ENCODE assay signal across 12 cellular contexts in genomic region chr3:99544819-99545281, GRCh38.
DNase-seq lines count a peak whose midpoint lies in the region; ATAC-seq and TF ChIP-seq lines count a peak whose summit lies in the region.
"Had no signal": no experiment of that assay in that cellular context is flagged by ENCODE, and none has a peak within 500 bp of the region (broad histone marks: within the 10 kb centered on the region; RNA-seq: fewer than 3 reads in every experiment).

No MANE protein-coding gene starts in this region.

- H4K20me1 ChIP-seq in fibroblast of lung (ENCODE audit: control insufficient read depth, extremely low read depth, insufficient read depth, low read length), result no peaks in the 10 kb centered on the region

- H3K4me3 ChIP-seq in SJCRH30, result no peak overlapping the region
- H3K4me3 ChIP-seq in fibroblast of lung (replicated peaks in 1 of 4; ENCODE audit: control extremely low read depth in 1 of 4, insufficient read depth in 1 of 4, low read depth in 3 of 4, low read length in 4 of 4), result no peak overlapping the region
- H3K4me3 ChIP-seq in lower lobe of right lung, result no peak overlapping the region
- H3K4me3 ChIP-seq: GM23338, psoas muscle had no signal

- DNase-seq in AG08395 (ENCODE audit: low spot score) (peak; percentile 50), SJCRH30 (peak; percentile 15 to 21), fibroblast of lung (ENCODE audit: low read depth in 2 of 2) (peak; percentile 32 to 73), lower lobe of right lung (no peak), C1 segment of cervical spinal cord (lab: John Stamatoyannopoulos, UW) (no peak), NOMO-1 treated with DMSO at 0.1 percent for 48 hours (lab: John Stamatoyannopoulos, UW; ENCODE audit: unreplicated experiment) (no peak), nephron progenitor cell (no peak)
- DNase-seq: activated CD8-positive, alpha-beta T cell treated with anti-CD3 and anti-CD28 coated beads, Interleukin-2, amount 10 ng/mL, durations not matched to agents 7 days and 5 days; GF-D8 had no signal

- ATAC-seq in lower lobe of right lung (peak; percentile 49 to 50), GM18498 (IDR thresholded peaks at IDR 0.05; ENCODE audit: unreplicated experiment) (no peak)
- ATAC-seq: activated CD8-positive, alpha-beta T cell treated with anti-CD3 and anti-CD28 coated beads, Interleukin-2, amount 10 ng/mL, durations not matched to agents 7 days and 5 days; GM23338 had no signal

- intact Hi-C loops in lower lobe of right lung (cut with DNase I), result no loop called here

- peaks cover 7% of the 10 kb centered on the region for H3K27me3 Mint-ChIP-seq in nephron progenitor cell (ENCODE audit: low read depth, poor library complexity)

- H3K27ac Mint-ChIP-seq in nephron progenitor cell, result no peak overlapping the region
- H3K27ac Mint-ChIP-seq: activated CD8-positive, alpha-beta T cell treated with anti-CD3 and anti-CD28 coated beads, Interleukin-2, amount 10 ng/mL, durations not matched to agents 7 days and 5 days; GM23338 had no signal

- H3K79me2 ChIP-seq in fibroblast of lung (ENCODE audit: control insufficient read depth, insufficient read depth, low read length), result no peaks in the 10 kb centered on the region

- no peaks in the 10 kb centered on the region for H3K36me3 ChIP-seq in SJCRH30
- no peaks in the 10 kb centered on the region for H3K36me3 ChIP-seq in fibroblast of lung (ENCODE audit: control insufficient read depth, insufficient read depth, low read length)
- H3K36me3 ChIP-seq in lower lobe of right lung, result no peaks in the 10 kb centered on the region

- no peaks in the 10 kb centered on the region for H3K9me3 Mint-ChIP-seq in nephron progenitor cell

- no peak overlapping the region for H2AFZ ChIP-seq in fibroblast of lung (ENCODE audit: low read length)

- H3K4me1 ChIP-seq in SJCRH30, result no peaks in the 10 kb centered on the region; the same call in none of the 2 replicates
- peaks cover 8% of the 10 kb centered on the region for H3K4me1 ChIP-seq in fibroblast of lung (ENCODE audit: control insufficient read depth, extremely low read depth, insufficient read depth, low read length)
- peaks cover 20% of the 10 kb centered on the region for H3K4me1 ChIP-seq in lower lobe of right lung
- H3K4me1 ChIP-seq: psoas muscle had no signal

- H3K4me3 Mint-ChIP-seq in nephron progenitor cell, result no peak overlapping the region
- H3K4me3 Mint-ChIP-seq: activated CD8-positive, alpha-beta T cell treated with anti-CD3 and anti-CD28 coated beads, Interleukin-2, amount 10 ng/mL, durations not matched to agents 7 days and 5 days; GM23338 had no signal

- no peaks in the 10 kb centered on the region for H3K9me3 ChIP-seq in SJCRH30 (replicated peaks)
- H3K9me3 ChIP-seq in fibroblast of lung (ENCODE audit: control insufficient read depth, insufficient read depth, low read depth, low read length), result no peaks in the 10 kb centered on the region
- H3K9me3 ChIP-seq in lower lobe of right lung, result no peaks in the 10 kb centered on the region
- H3K9me3 ChIP-seq: psoas muscle had no signal

- H3K27me3 ChIP-seq in SJCRH30 (no peaks in the 10 kb centered on the region), fibroblast of lung (ENCODE audit: control insufficient read depth, insufficient read depth, low read length) (no peaks in the 10 kb centered on the region), lower lobe of right lung (ENCODE audit: low read depth) (no peaks in the 10 kb centered on the region)

- H3K27ac ChIP-seq in SJCRH30 (no peak overlapping the region), fibroblast of lung (ENCODE audit: insufficient read depth, low read length) (no peak overlapping the region), lower lobe of right lung (peak overlapping the region; percentile 47)
- H3K27ac ChIP-seq: psoas muscle had no signal

- H3K36me3 Mint-ChIP-seq in nephron progenitor cell (ENCODE audit: low read depth), result no peaks in the 10 kb centered on the region

- no peaks in the 10 kb centered on the region for H3K4me1 Mint-ChIP-seq in nephron progenitor cell

- TF ChIP-seq CTCF in fibroblast of lung (conservative IDR thresholded peaks at IDR 0.05 in 1 of 2, IDR thresholded peaks at IDR 0.05 in 1 of 2; ENCODE audit: low read depth in 1 of 2, low read length in 2 of 2), result no peak
- TF ChIP-seq CTCF in lower lobe of right lung (IDR thresholded peaks at IDR 0.05), result no peak
- TF ChIP-seq CTCF in nephron progenitor cell (IDR thresholded peaks at IDR 0.05), result no peak

- H3K4me2 ChIP-seq in fibroblast of lung (ENCODE audit: extremely low read depth, insufficient read depth, low read length), result peak overlapping the region; percentile 71
- H3K4me2 ChIP-seq: GM23338 had no signal

- H3K9ac ChIP-seq in fibroblast of lung (ENCODE audit: insufficient read depth, low read length), result no peak overlapping the region

Comparison
In these comparisons a context has a peak if more than half of its experiments do, and no peak if none do; other contexts are left out.
1. DNase-seq: peak in AG08395 (single experiment), SJCRH30 (2 of 2) and fibroblast of lung (2 of 2); none in lower lobe of right lung (single experiment), C1 segment of cervical spinal cord (0 of 14), NOMO-1 treated with DMSO at 0.1 percent for 48 hours (single experiment) and nephron progenitor cell (single experiment).